8 cellular contexts compared by ENCODE assay signal in genomic region chr11:57597461-57597892, GRCh38. TPM values are rescaled to one million over a fixed set of nuclear protein-coding genes. Genes with fewer than 3 reads are reported as not detected.
A peak's percentile ranks its signal among the peaks of the same experiment; 100 is the strongest.
DNase-seq lines count a peak whose midpoint lies in the region; ATAC-seq and TF ChIP-seq lines count a peak whose summit lies in the region.

TSS of gene SERPING1 (plus strand) at chr11:57597685. CDS start at chr11:57598271, 586 bp downstream.

- peak within 1 kb of the TSS; percentile 35; the same call in 1 of the 2 replicates for H3K27ac ChIP-seq in BLaER1
- H3K27ac ChIP-seq in hepatocyte = peak within 1 kb of the TSS; percentile 85
- H3K27ac ChIP-seq in rectal smooth muscle tissue (ENCODE audit: low read depth, low read length) = peak within 1 kb of the TSS; percentile 89

- peak within 1 kb of the TSS; percentile 81 to 87 (median 83) for H3K4me3 Mint-ChIP-seq in brain

- H3K9ac ChIP-seq in BLaER1 = peak within 1 kb of the TSS; percentile 45; the same call in 1 of the 2 replicates
- H3K9ac ChIP-seq in rectal smooth muscle tissue (ENCODE audit: low read length) = peak within 1 kb of the TSS; percentile 65

- peak within 1 kb of the TSS; percentile 78 for H3K4me2 ChIP-seq in BLaER1
- H3K4me2 ChIP-seq in hepatocyte = peak within 1 kb of the TSS; percentile 87

- peaks cover 12% of the 10 kb centered on the region; the same call in 1 of the 2 replicates for H3K27me3 ChIP-seq in BLaER1
- no peaks in the 10 kb centered on the region for H3K27me3 ChIP-seq in hepatocyte
- no peaks in the 10 kb centered on the region for H3K27me3 ChIP-seq in rectal smooth muscle tissue (ENCODE audit: control insufficient read depth, insufficient read depth, low read length)

- H4K20me1 ChIP-seq in BLaER1 (no peaks in the 10 kb centered on the region), hepatocyte (ENCODE audit: insufficient read depth, poor library complexity, severe bottlenecking) (no peaks in the 10 kb centered on the region)

- H2AFZ ChIP-seq in hepatocyte = peak within 1 kb of the TSS; percentile 58

- H3K4me1 ChIP-seq in BLaER1 (peaks cover 7% of the 10 kb centered on the region), hepatocyte (ENCODE audit: insufficient read depth) (peaks cover 13% of the 10 kb centered on the region), rectal smooth muscle tissue (ENCODE audit: control insufficient read depth, insufficient read depth, low read length) (peaks cover 9% of the 10 kb centered on the region)

- no peak for ATAC-seq in HG02588 (IDR thresholded peaks at IDR 0.05; ENCODE audit: unreplicated experiment)

- 22% methylated on average over 6 of the region's 10 CpGs for WGBS in hepatocyte (ENCODE audit: low lambda C conversion rate, missing lambda C conversion rate)

- H3K9me3 ChIP-seq in BLaER1 (no peaks in the 10 kb centered on the region), hepatocyte (ENCODE audit: low read depth) (no peaks in the 10 kb centered on the region)

- H3K9me2 ChIP-seq in hepatocyte (replicated peaks; ENCODE audit: insufficient read depth) = no peaks in the 10 kb centered on the region

- DNase-seq in hepatocyte (ENCODE audit: low spot score) (peak; percentile 36), GF-D8 (lab: John Stamatoyannopoulos, UW) (no peak), superior temporal gyrus (ENCODE audit: extremely low spot score) (no peak), HK-2 (ENCODE audit: unreplicated experiment) (no peak)

- H3K36me3 ChIP-seq in BLaER1 (no peaks in the 10 kb centered on the region), hepatocyte (replicated peaks; ENCODE audit: insufficient read depth, low read depth) (no peaks in the 10 kb centered on the region), rectal smooth muscle tissue (ENCODE audit: control insufficient read depth, insufficient read depth, low read length) (no peaks in the 10 kb centered on the region)

- peak within 1 kb of the TSS; percentile 58 for H3K4me3 ChIP-seq in BLaER1
- H3K4me3 ChIP-seq in hepatocyte = peak within 1 kb of the TSS; percentile 48
- H3K4me3 ChIP-seq in rectal smooth muscle tissue (ENCODE audit: low read length) = peak within 1 kb of the TSS; percentile 70

- H3K27me3 Mint-ChIP-seq in brain = peaks cover 5% of the 10 kb centered on the region

- no peak for TF ChIP-seq CTCF in brain (conservative IDR thresholded peaks at IDR 0.05)
- TF ChIP-seq CTCF in hepatocyte (IDR thresholded peaks at IDR 0.05; ENCODE audit: poor library complexity) = no peak

- peaks cover 40% of the 10 kb centered on the region for H3K4me1 Mint-ChIP-seq in brain

- H3K79me2 ChIP-seq in hepatocyte = no peaks in the 10 kb centered on the region

- peaks cover 5% of the 10 kb centered on the region for H3K36me3 Mint-ChIP-seq in brain

- peak within 1 kb of the TSS; percentile 36 to 83 (median 70) for H3K27ac Mint-ChIP-seq in brain

- no peaks in the 10 kb centered on the region for H3K9me3 Mint-ChIP-seq in brain

RNA-seq across cellular contexts. Expression of gene SERPING1, which starts in this region (rescaled TPM):
- 43.4 TPM for polyA plus RNA-seq in brain (ENCODE audit: insufficient read depth, low read depth, low replicate concordance)
- total RNA-seq in hepatocyte = 123 and 129 TPM in 2 replicates
- 445 and 476 TPM in 2 replicates for polyA plus RNA-seq in hepatocyte

Comparison
In these comparisons a context has a peak if more than half of its experiments do, and no peak if none do; other contexts are left out.
1. RNA of gene SERPING1 (polyA plus RNA-seq): 445 to 476 TPM in hepatocyte; 43.4 TPM in brain (single experiment); every median in the first group is over 10 times any median in the second.
2. H3K27ac ChIP-seq: peak in every context shown above with its lines; median percentile 89 in rectal smooth muscle tissue; 85 in hepatocyte; 35 in BLaER1.
3. Peak in every context shown above with its lines, with median percentiles within 50 percentile points of each other: H3K4me3 ChIP-seq.